ENCODE assay signal across 1 cellular context in genomic region chr20:44126445-44126844, GRCh38.
TF ChIP-seq lines count a peak whose summit lies in the region.

No MANE protein-coding gene starts in this region.

TF ChIP-seq in SK-N-SH, 30 proteins besides CTCF, POLR2A, EP300 and RAD21 (continued from another document):
- no peak for TF ChIP-seq NRF1 (IDR thresholded peaks at IDR 0.05; ENCODE audit: low read depth, low read length)
- TF ChIP-seq ELF1 (IDR thresholded peaks at IDR 0.05) = no peak
- no peak for TF ChIP-seq CHD2 (IDR thresholded peaks at IDR 0.05; ENCODE audit: low read length, partially characterized antibody)
- TF ChIP-seq RXRA (IDR thresholded peaks at IDR 0.05; ENCODE audit: borderline replicate concordance, low read depth) = no peak
- TF ChIP-seq MXI1 (IDR thresholded peaks at IDR 0.05; ENCODE audit: low read depth, low read length) = no peak
- no peak for TF ChIP-seq FOXM1 (IDR thresholded peaks at IDR 0.05; ENCODE audit: low read depth)
- TF ChIP-seq NFIC (IDR thresholded peaks at IDR 0.05; ENCODE audit: borderline replicate concordance) = no peak
- no peak for TF ChIP-seq GABPA (IDR thresholded peaks at IDR 0.05; ENCODE audit: low read depth)
TF ChIP-seq in SK-N-SH: peak in this region for 0.
